Comparison of ENCODE assay signal across 15 cellular contexts in the genomic region with DNA sequence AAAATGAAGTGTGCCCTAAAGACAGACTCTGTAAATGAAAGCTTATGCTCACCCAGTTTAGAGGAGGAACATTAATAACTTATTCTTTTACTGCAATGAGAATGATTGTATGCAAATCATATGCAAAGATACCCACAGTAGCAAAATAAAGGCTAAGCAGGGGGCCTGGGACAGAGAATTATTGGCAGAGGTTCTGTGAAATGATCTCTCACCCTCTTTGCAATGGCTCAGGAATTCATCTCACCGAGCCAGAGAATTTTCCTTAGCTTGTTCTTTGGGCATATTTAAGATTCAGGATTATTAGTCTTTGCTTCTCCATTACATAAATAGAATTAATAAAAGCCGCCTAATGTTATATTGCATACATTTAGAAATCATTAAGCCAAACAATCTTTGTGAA.
DNase-seq lines count a peak whose midpoint lies in the region; ATAC-seq and TF ChIP-seq lines count a peak whose summit lies in the region.
"Had no signal": no experiment of that assay in that cellular context is flagged by ENCODE, and none has a peak within 500 bp of the region (broad histone marks: within the 10 kb centered on the region; RNA-seq: fewer than 3 reads in every experiment).

No MANE protein-coding gene starts in this region.

- H3K9ac ChIP-seq in HUES64 (ENCODE audit: low read depth, low read length) (0 out of 2 replicates have a peak overlapping the region, but pooled peaks have one; percentile 20), endodermal cell (ENCODE audit: extremely low read depth, low read length, poor library complexity, severe bottlenecking) (no peak overlapping the region)
- H3K9ac ChIP-seq: BLaER1 had no signal

- H3K9me3 Mint-ChIP-seq in GM23338 (no peaks in the 10 kb centered on the region; the same call in none of the 3 replicates), endodermal cell (peaks cover 9% of the 10 kb centered on the region)
- H3K9me3 Mint-ChIP-seq in CD8-positive, alpha-beta memory T cell: peaks cover 0 to 8% (median under 1%) of the 10 kb centered on the region in 5 donors
- H3K9me3 Mint-ChIP-seq in activated CD4-positive, alpha-beta memory T cell treated with anti-CD3 and anti-CD28 coated beads, Interleukin-2, amount 10 ng/mL, durations not matched to agents 7 days and 5 days: peaks cover 17% of the 10 kb centered on the region

- peak overlapping the region; percentile 74 for H3K27ac ChIP-seq in GM23338 (ENCODE audit: low read depth)
- peak overlapping the region; percentile 88 for H3K27ac ChIP-seq in HUES64 (ENCODE audit: low read depth, low read length)
- no peak overlapping the region for H3K27ac ChIP-seq in endodermal cell (ENCODE audit: low read depth, low read length)
- no peak overlapping the region for H3K27ac ChIP-seq in CD8-positive, alpha-beta memory T cell (ENCODE audit: low read depth, low read length)
- H3K27ac ChIP-seq: 22Rv1, BLaER1 had no signal

- no peaks in the 10 kb centered on the region for H3F3A ChIP-seq in GM23338 (replicated peaks; ENCODE audit: low read depth)

- H3K4me3 Mint-ChIP-seq in GM23338: no peak overlapping the region
- H3K4me3 Mint-ChIP-seq in endodermal cell: no peak overlapping the region
- no peak overlapping the region for H3K4me3 Mint-ChIP-seq in CD8-positive, alpha-beta memory T cell
- H3K4me3 Mint-ChIP-seq in activated CD4-positive, alpha-beta memory T cell treated with anti-CD3 and anti-CD28 coated beads, Interleukin-2, amount 10 ng/mL, durations not matched to agents 7 days and 5 days: no peak overlapping the region

- no peak overlapping the region for H3K4me3 ChIP-seq in GM23338
- 0 out of 2 replicates have a peak overlapping the region, but pooled peaks have one; percentile 8 for H3K4me3 ChIP-seq in HUES64 (ENCODE audit: low read length)
- H3K4me3 ChIP-seq in astrocyte of the cerebellum (ENCODE audit: low read depth, low read length): no peak overlapping the region
- H3K4me3 ChIP-seq in endodermal cell (ENCODE audit: low read length): no peak overlapping the region
- no peak overlapping the region for H3K4me3 ChIP-seq in CD8-positive, alpha-beta memory T cell (ENCODE audit: low read length)
- H3K4me3 ChIP-seq: BLaER1 had no signal

- H4K20me1 ChIP-seq in GM23338 (replicated peaks; ENCODE audit: insufficient read depth): no peaks in the 10 kb centered on the region
- H4K20me1 ChIP-seq: BLaER1 had no signal

- H3K4me1 Mint-ChIP-seq in GM23338 (no peaks in the 10 kb centered on the region), endodermal cell (peaks cover 50% of the 10 kb centered on the region)
- no peaks in the 10 kb centered on the region for H3K4me1 Mint-ChIP-seq in CD8-positive, alpha-beta memory T cell
- H3K4me1 Mint-ChIP-seq in activated CD4-positive, alpha-beta memory T cell treated with anti-CD3 and anti-CD28 coated beads, Interleukin-2, amount 10 ng/mL, durations not matched to agents 7 days and 5 days: no peaks in the 10 kb centered on the region

- POLR2A ChIA-PET in CD8-positive, alpha-beta memory T cell (lab: Charles Lee): no interaction called here
- POLR2A ChIA-PET in activated CD4-positive, alpha-beta memory T cell treated with anti-CD3 and anti-CD28 coated beads, Interleukin-2, amount 10 ng/mL, durations not matched to agents 7 days and 5 days (lab: Charles Lee): no interaction called here

- peaks cover 19% of the 10 kb centered on the region for H3K4me1 ChIP-seq in GM23338 (ENCODE audit: insufficient read depth)
- H3K4me1 ChIP-seq in HUES64 (ENCODE audit: insufficient read depth, low read length): peaks cover 36% of the 10 kb centered on the region
- H3K4me1 ChIP-seq in endodermal cell (ENCODE audit: control insufficient read depth, insufficient read depth, low read length): peaks cover 6% of the 10 kb centered on the region
- no peaks in the 10 kb centered on the region for H3K4me1 ChIP-seq in CD8-positive, alpha-beta memory T cell (ENCODE audit: insufficient read depth, low read length)

- H3K27me3 Mint-ChIP-seq in GM23338 (ENCODE audit: insufficient read depth, low read depth, poor library complexity) (peaks cover 5% of the 10 kb centered on the region), endodermal cell (ENCODE audit: insufficient read depth) (no peaks in the 10 kb centered on the region)
- H3K27me3 Mint-ChIP-seq in CD8-positive, alpha-beta memory T cell: peaks cover 0 to 1% of the 10 kb centered on the region in 2 donors
- no peaks in the 10 kb centered on the region for H3K27me3 Mint-ChIP-seq in activated CD4-positive, alpha-beta memory T cell treated with anti-CD3 and anti-CD28 coated beads, Interleukin-2, amount 10 ng/mL, durations not matched to agents 7 days and 5 days

- H3K9me3 ChIP-seq in HUES64 (ENCODE audit: insufficient read depth, low read depth, low read length): no peaks in the 10 kb centered on the region
- no peaks in the 10 kb centered on the region for H3K9me3 ChIP-seq in endodermal cell (ENCODE audit: control insufficient read depth, low read length)
- H3K9me3 ChIP-seq in CD8-positive, alpha-beta memory T cell (ENCODE audit: low read length): no peaks in the 10 kb centered on the region

- H3K9me2 ChIP-seq in GM23338 (ENCODE audit: insufficient read depth): no peaks in the 10 kb centered on the region

- no peaks in the 10 kb centered on the region for H3K27me3 ChIP-seq in GM23338 (ENCODE audit: insufficient read depth)
- H3K27me3 ChIP-seq in HUES64 (ENCODE audit: insufficient read depth, low read length): no peaks in the 10 kb centered on the region
- no peaks in the 10 kb centered on the region for H3K27me3 ChIP-seq in endodermal cell (ENCODE audit: control insufficient read depth, insufficient read depth, low read length, poor library complexity, severe bottlenecking)
- H3K27me3 ChIP-seq in CD8-positive, alpha-beta memory T cell (ENCODE audit: insufficient read depth, low read length, poor library complexity, severe bottlenecking): no peaks in the 10 kb centered on the region
- H3K27me3 ChIP-seq: BLaER1 had no signal

- DNase-seq in GM23338 (ENCODE audit: low spot score) (peak; percentile 13), astrocyte of the cerebellum (ENCODE audit: low read depth) (peak; percentile 63), endodermal cell (peak; percentile 75), GM13976 (ENCODE audit: low spot score) (no peak)
- DNase-seq in CD8-positive, alpha-beta memory T cell: no peak
- no peak for DNase-seq in activated CD4-positive, alpha-beta memory T cell treated with anti-CD3 and anti-CD28 coated beads, Interleukin-2, amount 10 ng/mL, durations not matched to agents 7 days and 5 days
- DNase-seq: AML-193, DMS53, GOT3, IMR-90 had no signal

- H3K36me3 ChIP-seq in GM23338 (ENCODE audit: insufficient read depth): no peaks in the 10 kb centered on the region
- H3K36me3 ChIP-seq in HUES64 (ENCODE audit: insufficient read depth, low read length): no peaks in the 10 kb centered on the region
- H3K36me3 ChIP-seq in endodermal cell (ENCODE audit: control insufficient read depth, insufficient read depth, low read length): no peaks in the 10 kb centered on the region
- H3K36me3 ChIP-seq in CD8-positive, alpha-beta memory T cell (ENCODE audit: insufficient read depth, low read length): no peaks in the 10 kb centered on the region
- H3K36me3 ChIP-seq: BLaER1 had no signal

- CTCF ChIA-PET in CD8-positive, alpha-beta memory T cell (lab: Charles Lee): no interaction called here
- CTCF ChIA-PET in activated CD4-positive, alpha-beta memory T cell treated with anti-CD3 and anti-CD28 coated beads, Interleukin-2, amount 10 ng/mL, durations not matched to agents 7 days and 5 days (lab: Charles Lee): no interaction called here

- no peak overlapping the region for H3K27ac Mint-ChIP-seq in GM23338
- H3K27ac Mint-ChIP-seq in endodermal cell: no peak overlapping the region
- no peak overlapping the region for H3K27ac Mint-ChIP-seq in CD8-positive, alpha-beta memory T cell
- H3K27ac Mint-ChIP-seq in activated CD4-positive, alpha-beta memory T cell treated with anti-CD3 and anti-CD28 coated beads, Interleukin-2, amount 10 ng/mL, durations not matched to agents 7 days and 5 days: no peak overlapping the region

- H3K36me3 Mint-ChIP-seq in GM23338 (ENCODE audit: low read depth) (peaks cover 42% of the 10 kb centered on the region), endodermal cell (ENCODE audit: low read depth) (peaks cover 16% of the 10 kb centered on the region)
- no peaks in the 10 kb centered on the region for H3K36me3 Mint-ChIP-seq in CD8-positive, alpha-beta memory T cell
- H3K36me3 Mint-ChIP-seq in activated CD4-positive, alpha-beta memory T cell treated with anti-CD3 and anti-CD28 coated beads, Interleukin-2, amount 10 ng/mL, durations not matched to agents 7 days and 5 days (ENCODE audit: low read depth): no peaks in the 10 kb centered on the region

- no peak overlapping the region for H2AFZ ChIP-seq in GM23338

- WGBS in HUES64: 20% methylated on average over 1 of the region's 2 CpGs
- 57% methylated on average over 1 of the region's 2 CpGs; no CpG with 5 or more reads in 1 of the 2 experiments for WGBS in endodermal cell (ENCODE audit: insufficient coverage in 1 of 2, insufficient read length in 1 of 2), 2 experiments

- H3K79me2 ChIP-seq in GM23338 (replicated peaks; ENCODE audit: insufficient read depth): no peaks in the 10 kb centered on the region; the same call in 1 of the 2 replicates

- in situ Hi-C loops in astrocyte of the cerebellum (cut with HindIII; ENCODE audit: low sequenced_read_pairs) (no loop called here), GM13976 (cut with MboI; ENCODE audit: low sequenced_read_pairs, unreplicated experiment) (no loop called here)

- ATAC-seq in GM23338 (no peak), GM21619 (IDR thresholded peaks at IDR 0.05; ENCODE audit: unreplicated experiment) (no peak)
- ATAC-seq: HCT116 had no signal

- peak overlapping the region; percentile 25; the same call in 1 of the 2 replicates for H3K4me2 ChIP-seq in GM23338
- H3K4me2 ChIP-seq: BLaER1 had no signal

- TF ChIP-seq CTCF in GM23338 (conservative IDR thresholded peaks at IDR 0.05; ENCODE audit: low read depth in 2 of 2) (no peak), astrocyte of the cerebellum (IDR thresholded peaks at IDR 0.05; ENCODE audit: low read depth, low read length, missing control alignments) (no peak), endodermal cell (conservative IDR thresholded peaks at IDR 0.05) (no peak), GM13976 (IDR thresholded peaks at IDR 0.05; ENCODE audit: borderline replicate concordance, control extremely low read depth, extremely low read depth, insufficient read depth, missing control alignments) (no peak)

TF ChIP-seq in GM23338, 12 proteins besides CTCF, POLR2A, EP300 and RAD21 (continues in another document):
- no peak for TF ChIP-seq EZH2 (IDR thresholded peaks at IDR 0.05; ENCODE audit: low read depth, unreplicated experiment)
- TF ChIP-seq ZNF114 (CRISPR knock-in tag; IDR thresholded peaks at IDR 0.05): no peak
- no peak for TF ChIP-seq POLR2AphosphoS5 (IDR thresholded peaks at IDR 0.05; ENCODE audit: low read depth)
- no peak for TF ChIP-seq ZNF331 (CRISPR knock-in tag; IDR thresholded peaks at IDR 0.05; ENCODE audit: low read depth)
- no peak for TF ChIP-seq CREB1 (CRISPR knock-in tag; IDR thresholded peaks at IDR 0.05; ENCODE audit: low read depth)

Comparison
In these comparisons a context has a peak if more than half of its experiments do, and no peak if none do; other contexts are left out.
1. DNase-seq: peak in GM23338 (single experiment), astrocyte of the cerebellum (single experiment) and endodermal cell (single experiment); none in CD8-positive, alpha-beta memory T cell (0 of 5), activated CD4-positive, alpha-beta memory T cell treated with anti-CD3 and anti-CD28 coated beads, Interleukin-2, amount 10 ng/mL, durations not matched to agents 7 days and 5 days (single experiment) and GM13976 (single experiment).
2. H3K27ac ChIP-seq: peak in GM23338 (single experiment) and HUES64 (single experiment); none in endodermal cell (single experiment) and CD8-positive, alpha-beta memory T cell (single experiment).